In the genomic region with DNA sequence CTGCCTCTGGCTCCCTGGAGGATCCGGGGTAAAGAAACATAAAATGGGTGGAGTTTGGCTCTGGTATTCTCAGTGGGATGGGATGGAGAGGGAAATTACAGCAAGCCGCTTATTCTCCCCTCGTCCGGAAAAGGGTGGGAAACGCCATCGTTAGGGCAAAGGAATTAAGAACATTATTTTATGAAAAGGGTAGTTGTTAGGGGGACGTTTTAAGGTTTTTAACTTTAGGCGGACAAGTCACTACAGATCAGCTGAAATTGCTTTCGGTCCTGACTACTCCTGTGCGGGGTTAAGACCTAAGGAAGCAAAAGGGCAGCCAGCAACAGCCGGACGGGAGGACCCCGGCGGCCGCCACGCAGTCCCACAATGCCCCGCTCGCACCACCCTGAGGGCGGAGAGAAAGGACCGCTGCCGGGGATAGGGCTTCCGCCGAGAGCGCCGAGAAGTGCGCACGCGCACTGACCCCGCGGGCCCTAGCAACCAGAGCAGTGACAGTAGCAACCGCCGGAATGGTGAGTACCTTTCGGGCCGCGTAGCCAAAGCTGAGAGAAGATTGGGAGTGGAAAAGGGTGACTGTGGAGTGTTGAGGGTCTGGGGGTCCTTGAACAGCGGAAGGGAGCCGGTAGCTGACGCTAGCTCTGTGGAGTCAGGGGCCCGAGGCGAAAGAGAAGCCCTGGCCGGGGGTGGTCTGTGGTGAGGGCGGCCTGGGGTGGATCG, we compare ENCODE assay signal across 8 cellular contexts. TPM values are rescaled to one million over a fixed set of nuclear protein-coding genes. Genes with fewer than 3 reads are reported as not detected.
DNase-seq lines count a peak whose midpoint lies in the region; ATAC-seq and TF ChIP-seq lines count a peak whose summit lies in the region.

A gene with protein sequence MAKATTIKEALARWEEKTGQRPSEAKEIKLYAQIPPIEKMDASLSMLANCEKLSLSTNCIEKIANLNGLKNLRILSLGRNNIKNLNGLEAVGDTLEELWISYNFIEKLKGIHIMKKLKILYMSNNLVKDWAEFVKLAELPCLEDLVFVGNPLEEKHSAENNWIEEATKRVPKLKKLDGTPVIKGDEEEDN (plus strand): TSS at position 456 of the 717 bp plus-strand sequence. CDS start 54 bp downstream, at position 510.

- in situ Hi-C loops in GM18951 (cut with MboI; ENCODE audit: low sequenced_read_pairs, unreplicated experiment), result no loop called here

- H3K4me3 Mint-ChIP-seq in WTC11, result peak within 1 kb of the TSS; percentile 95

- H3K27ac Mint-ChIP-seq in WTC11, result peak within 1 kb of the TSS; percentile 97

- no peaks in the 10 kb centered on the region for H3K36me3 Mint-ChIP-seq in WTC11

- no peaks in the 10 kb centered on the region for H3K9me3 Mint-ChIP-seq in WTC11

- CTCF ChIA-PET in WTC11 (lab: Charles Lee), result interaction anchor here (0.7 to 1.2 kb wide), 3 partner anchors 10 to 18 kb away, joined by 3 to 4 read pairs (median 3); no protein-coding TSS in a partner anchor

- no peak for TF ChIP-seq CTCF in WTC11 (IDR thresholded peaks at IDR 0.05)

- peak; percentile 96 for TF ChIP-seq POLR2A in GM18951 (IDR thresholded peaks at IDR 0.05; ENCODE audit: extremely low read depth, insufficient read depth, insufficient read length)

- H3K27me3 Mint-ChIP-seq in WTC11 (ENCODE audit: low read depth), result no peaks in the 10 kb centered on the region

- POLR2A ChIA-PET in WTC11 (lab: Charles Lee), result interaction anchor here (0.6 to 1.4 kb wide), 2 partner anchors 11 kb away, joined by 3 to 5 read pairs; no protein-coding TSS in a partner anchor

- H3K27ac ChIP-seq in caudate nucleus (ENCODE audit: low read depth, low read length), result peak within 1 kb of the TSS; percentile 94

- DNase-seq in AG08395 (ENCODE audit: low spot score), result peak; percentile 98
- peak; percentile 97 for DNase-seq in NCI-H2227 treated with DMSO at 0.1 percent for 48 hours (lab: John Stamatoyannopoulos, UW)
- DNase-seq in WTC11 (ENCODE audit: low spot score), result peak; percentile 95
- DNase-seq in caudate nucleus (lab: John Stamatoyannopoulos, UW), result peak in 60 of 61 donors; percentile 50 to 95 (median 87)
- DNase-seq in inferior parietal cortex (ENCODE audit: extremely low spot score), result peak; percentile 91
- peak; percentile 77 for DNase-seq in smooth muscle cell of the brain vasculature (ENCODE audit: low read depth, low spot score)

- ATAC-seq in HG03175 (IDR thresholded peaks at IDR 0.05; ENCODE audit: unreplicated experiment) (peak; percentile 97), WTC11 (peak; percentile 99)

- peaks cover 19% of the 10 kb centered on the region for H3K4me1 Mint-ChIP-seq in WTC11

TF ChIP-seq in WTC11, 78 proteins besides CTCF, POLR2A, EP300 and RAD21:
- TF ChIP-seq, protein P1, sequence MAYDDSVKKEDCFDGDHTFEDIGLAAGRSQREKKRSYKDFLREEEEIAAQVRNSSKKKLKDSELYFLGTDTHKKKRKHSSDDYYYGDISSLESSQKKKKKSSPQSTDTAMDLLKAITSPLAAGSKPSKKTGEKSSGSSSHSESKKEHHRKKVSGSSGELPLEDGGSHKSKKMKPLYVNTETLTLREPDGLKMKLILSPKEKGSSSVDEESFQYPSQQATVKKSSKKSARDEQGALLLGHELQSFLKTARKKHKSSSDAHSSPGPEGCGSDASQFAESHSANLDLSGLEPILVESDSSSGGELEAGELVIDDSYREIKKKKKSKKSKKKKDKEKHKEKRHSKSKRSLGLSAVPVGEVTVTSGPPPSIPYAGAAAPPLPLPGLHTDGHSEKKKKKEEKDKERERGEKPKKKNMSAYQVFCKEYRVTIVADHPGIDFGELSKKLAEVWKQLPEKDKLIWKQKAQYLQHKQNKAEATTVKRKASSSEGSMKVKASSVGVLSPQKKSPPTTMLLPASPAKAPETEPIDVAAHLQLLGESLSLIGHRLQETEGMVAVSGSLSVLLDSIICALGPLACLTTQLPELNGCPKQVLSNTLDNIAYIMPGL (CRISPR knock-in tag; IDR thresholded peaks at IDR 0.05), result no peak
- 0 out of 2 replicates have a peak, but pooled peaks have one; percentile 42 for TF ChIP-seq FOXK1 (CRISPR knock-in tag; IDR thresholded peaks at IDR 0.05)
- TF ChIP-seq SP1 (CRISPR knock-in tag; conservative IDR thresholded peaks at IDR 0.05), result 0 out of 2 replicates have a peak, but pooled peaks have one; percentile 43
- TF ChIP-seq, protein P2, sequence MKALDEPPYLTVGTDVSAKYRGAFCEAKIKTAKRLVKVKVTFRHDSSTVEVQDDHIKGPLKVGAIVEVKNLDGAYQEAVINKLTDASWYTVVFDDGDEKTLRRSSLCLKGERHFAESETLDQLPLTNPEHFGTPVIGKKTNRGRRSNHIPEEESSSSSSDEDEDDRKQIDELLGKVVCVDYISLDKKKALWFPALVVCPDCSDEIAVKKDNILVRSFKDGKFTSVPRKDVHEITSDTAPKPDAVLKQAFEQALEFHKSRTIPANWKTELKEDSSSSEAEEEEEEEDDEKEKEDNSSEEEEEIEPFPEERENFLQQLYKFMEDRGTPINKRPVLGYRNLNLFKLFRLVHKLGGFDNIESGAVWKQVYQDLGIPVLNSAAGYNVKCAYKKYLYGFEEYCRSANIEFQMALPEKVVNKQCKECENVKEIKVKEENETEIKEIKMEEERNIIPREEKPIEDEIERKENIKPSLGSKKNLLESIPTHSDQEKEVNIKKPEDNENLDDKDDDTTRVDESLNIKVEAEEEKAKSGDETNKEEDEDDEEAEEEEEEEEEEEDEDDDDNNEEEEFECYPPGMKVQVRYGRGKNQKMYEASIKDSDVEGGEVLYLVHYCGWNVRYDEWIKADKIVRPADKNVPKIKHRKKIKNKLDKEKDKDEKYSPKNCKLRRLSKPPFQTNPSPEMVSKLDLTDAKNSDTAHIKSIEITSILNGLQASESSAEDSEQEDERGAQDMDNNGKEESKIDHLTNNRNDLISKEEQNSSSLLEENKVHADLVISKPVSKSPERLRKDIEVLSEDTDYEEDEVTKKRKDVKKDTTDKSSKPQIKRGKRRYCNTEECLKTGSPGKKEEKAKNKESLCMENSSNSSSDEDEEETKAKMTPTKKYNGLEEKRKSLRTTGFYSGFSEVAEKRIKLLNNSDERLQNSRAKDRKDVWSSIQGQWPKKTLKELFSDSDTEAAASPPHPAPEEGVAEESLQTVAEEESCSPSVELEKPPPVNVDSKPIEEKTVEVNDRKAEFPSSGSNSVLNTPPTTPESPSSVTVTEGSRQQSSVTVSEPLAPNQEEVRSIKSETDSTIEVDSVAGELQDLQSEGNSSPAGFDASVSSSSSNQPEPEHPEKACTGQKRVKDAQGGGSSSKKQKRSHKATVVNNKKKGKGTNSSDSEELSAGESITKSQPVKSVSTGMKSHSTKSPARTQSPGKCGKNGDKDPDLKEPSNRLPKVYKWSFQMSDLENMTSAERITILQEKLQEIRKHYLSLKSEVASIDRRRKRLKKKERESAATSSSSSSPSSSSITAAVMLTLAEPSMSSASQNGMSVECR (CRISPR knock-in tag; IDR thresholded peaks at IDR 0.05; ENCODE audit: borderline replicate concordance), result peak; percentile 51; the same call in 1 of the 2 replicates
- no peak for TF ChIP-seq CREB1 (CRISPR knock-in tag; IDR thresholded peaks at IDR 0.05)

RNA-seq across cellular contexts. Expression of the gene that starts here (rescaled TPM):
- total RNA-seq in WTC11 (2021), result 14.3 to 15.6 TPM (median 15.6 TPM) in 3 replicates

Comparison
In these comparisons a context has a peak if more than half of its experiments do, and no peak if none do; other contexts are left out.
1. Peak in every context shown above with its lines: DNase-seq, ATAC-seq and H3K27ac ChIP-seq.